In the genomic region with DNA sequence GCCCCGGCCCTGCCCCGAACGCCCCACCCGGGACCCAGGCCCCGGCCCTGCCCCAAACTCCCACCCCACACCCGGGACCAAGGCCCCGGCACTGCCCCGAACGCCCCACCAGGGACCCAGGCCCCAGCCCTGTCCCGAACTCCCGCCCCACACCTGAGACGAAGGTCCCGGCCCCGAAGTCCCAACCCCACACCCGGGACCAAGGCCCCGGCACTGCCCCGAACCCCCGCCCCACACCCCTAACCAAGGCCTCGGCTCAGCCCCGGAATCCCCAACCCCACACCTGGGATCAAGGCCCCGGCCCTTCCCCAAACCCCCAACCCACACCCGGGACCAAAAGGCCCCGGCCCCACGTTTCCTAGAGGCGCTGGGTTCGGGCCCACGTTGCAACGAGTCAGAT, we compare ENCODE assay signal across 8 cellular contexts. TPM values are rescaled to one million over a fixed set of nuclear protein-coding genes. Genes with fewer than 3 reads are reported as not detected.
DNase-seq lines count a peak whose midpoint lies in the region; ATAC-seq, FAIRE-seq and TF ChIP-seq lines count a peak whose summit lies in the region.

No MANE protein-coding gene starts in this region.

- H3K4me1 Mint-ChIP-seq in activated CD4-positive, alpha-beta T cell treated with anti-CD3 and anti-CD28 coated beads for 36 hours = peaks cover 28% of the 10 kb centered on the region
- peaks cover 11% of the 10 kb centered on the region for H3K4me1 Mint-ChIP-seq in activated T-helper 17 cell treated with anti-CD3 and anti-CD28 coated beads, Interleukin-2, amount 50 U/mL, for 72 hours

- H3K9me3 Mint-ChIP-seq in activated CD4-positive, alpha-beta T cell treated with anti-CD3 and anti-CD28 coated beads for 36 hours (ENCODE audit: low read depth) = no peaks in the 10 kb centered on the region
- no peaks in the 10 kb centered on the region for H3K9me3 Mint-ChIP-seq in activated T-helper 17 cell treated with anti-CD3 and anti-CD28 coated beads, Interleukin-2, amount 50 U/mL, for 72 hours

- no peak for FAIRE-seq in HepG2 (lab: Jason Lieb, UNC)

- TF ChIP-seq CTCF in HepG2 (CRISPR knock-in tag; IDR thresholded peaks at IDR 0.05) = no peak

- H3K4me3 Mint-ChIP-seq in activated CD4-positive, alpha-beta T cell treated with anti-CD3 and anti-CD28 coated beads for 36 hours = peak overlapping the region; percentile 57
- H3K4me3 Mint-ChIP-seq in activated T-helper 17 cell treated with anti-CD3 and anti-CD28 coated beads, Interleukin-2, amount 50 U/mL, for 72 hours = peak overlapping the region; percentile 73

- H3K4me3 ChIP-seq in HepG2 (replicated peaks in 1 of 3; ENCODE audit: insufficient read depth in 1 of 3, low read depth in 2 of 3, low read length in 3 of 3) (peak overlapping the region; percentile 28 to 88 (median 34); a peak in 4 of 6 replicates), thymus (ENCODE audit: low read length) (peak overlapping the region; percentile 95)

- peaks cover 15% of the 10 kb centered on the region for H3K36me3 Mint-ChIP-seq in activated CD4-positive, alpha-beta T cell treated with anti-CD3 and anti-CD28 coated beads for 36 hours (ENCODE audit: low read depth)
- H3K36me3 Mint-ChIP-seq in activated T-helper 17 cell treated with anti-CD3 and anti-CD28 coated beads, Interleukin-2, amount 50 U/mL, for 72 hours (ENCODE audit: low read depth) = peaks cover 25% of the 10 kb centered on the region

- no peak for TF ChIP-seq EP300 in HepG2 (IDR thresholded peaks at IDR 0.05; ENCODE audit: low read depth in 2 of 2, low read length in 2 of 2)
- TF ChIP-seq EP300 in HepG2 (CRISPR knock-in tag; IDR thresholded peaks at IDR 0.05; ENCODE audit: borderline replicate concordance) = no peak

- no peaks in the 10 kb centered on the region for H3K9me3 ChIP-seq in HepG2 (ENCODE audit: low read length)
- H3K9me3 ChIP-seq in thymus (ENCODE audit: control insufficient read depth) = no peaks in the 10 kb centered on the region

- peaks cover 30% of the 10 kb centered on the region for H4K20me1 ChIP-seq in HepG2 (ENCODE audit: insufficient read depth, low read length)

- H3K27ac ChIP-seq in HepG2 (ENCODE audit: extremely low read length, insufficient read depth, low read length) = no peak overlapping the region
- no peak overlapping the region for H3K27ac ChIP-seq in thymus (ENCODE audit: low read depth)

- TF ChIP-seq RAD21 in HepG2 (CRISPR knock-in tag; IDR thresholded peaks at IDR 0.05) = no peak

- DNase-seq in activated CD4-positive, alpha-beta T cell treated with anti-CD3 and anti-CD28 coated beads for 36 hours = no peak
- no peak for DNase-seq in activated CD4-positive, alpha-beta T cell treated with anti-CD3 and anti-CD28 coated beads for 48 hours
- DNase-seq in HepG2 (ENCODE audit: low spot score) (no peak), SIG-M5 treated with dmso at 0.1 percent for 504 hours (lab: John Stamatoyannopoulos, UW; ENCODE audit: unreplicated experiment) (no peak)
- no peak for DNase-seq in stimulated activated CD4-positive, alpha-beta T cell treated with anti-CD3 and anti-CD28 coated beads, Interleukin-1b, Interleukin-23, amount 100 ng/mL, for 48 hours

- H3K27ac Mint-ChIP-seq in activated CD4-positive, alpha-beta T cell treated with anti-CD3 and anti-CD28 coated beads for 36 hours = peak overlapping the region; percentile 85
- H3K27ac Mint-ChIP-seq in activated T-helper 17 cell treated with anti-CD3 and anti-CD28 coated beads, Interleukin-2, amount 50 U/mL, for 72 hours = peak overlapping the region; percentile 92

- no peak overlapping the region for H2AFZ ChIP-seq in HepG2 (ENCODE audit: low read length)

- in situ Hi-C loops in HepG2 (cut with HindIII; ENCODE audit: extremely low pct_ligation_motif_present, low pct_unique_long_range_greater_than_20kb) = loop anchor here (10.0 kb wide), 1 partner anchor 52 kb away; a partner anchor contains a TSS

- no peak for ATAC-seq in activated CD4-positive, alpha-beta T cell treated with anti-CD3 and anti-CD28 coated beads for 36 hours
- no peak for ATAC-seq in activated T-helper 17 cell treated with anti-CD3 and anti-CD28 coated beads, Interleukin-2, amount 50 U/mL, for 72 hours (replicated peaks)
- no peak for ATAC-seq in HepG2
- no peak for ATAC-seq in GM21526 (IDR thresholded peaks at IDR 0.05; ENCODE audit: low FRiP score, unreplicated experiment)

- WGBS in HepG2 (ENCODE audit: low lambda C conversion rate) = 66% methylated on average over 10 of the region's 28 CpGs
- WGBS in thymus = 93% methylated on average over 28 of the region's 28 CpGs

- H3K4me1 ChIP-seq in HepG2 (ENCODE audit: insufficient read depth, low read length) (peaks cover 62% of the 10 kb centered on the region), thymus (ENCODE audit: control insufficient read depth, insufficient read depth, low read length) (peaks cover 3% of the 10 kb centered on the region)

- no peaks in the 10 kb centered on the region for H3K27me3 Mint-ChIP-seq in activated CD4-positive, alpha-beta T cell treated with anti-CD3 and anti-CD28 coated beads for 36 hours
- H3K27me3 Mint-ChIP-seq in activated T-helper 17 cell treated with anti-CD3 and anti-CD28 coated beads, Interleukin-2, amount 50 U/mL, for 72 hours = no peaks in the 10 kb centered on the region

- CTCF ChIA-PET in activated CD4-positive, alpha-beta T cell treated with anti-CD3 and anti-CD28 coated beads for 36 hours (lab: Charles Lee) = interaction anchor here (0.8 kb wide), 1 partner anchor 10 kb away, joined by 3 read pairs; no protein-coding TSS in a partner anchor
- CTCF ChIA-PET in HepG2 (lab: Yijun Ruan, JAX; ENCODE audit: low intra/inter-chr PET ratio, low total read pairs) = no interaction called here

- POLR2A ChIA-PET in activated CD4-positive, alpha-beta T cell treated with anti-CD3 and anti-CD28 coated beads for 36 hours (lab: Charles Lee) = interaction anchor here (0.9 kb wide), 1 partner anchor 54 kb away, joined by 3 read pairs; no protein-coding TSS in a partner anchor
- POLR2A ChIA-PET in HepG2 (lab: Yijun Ruan, JAX) = interaction anchor here (1.3 to 2.1 kb wide), 4 partner anchors 30 to 117 kb away, joined by 4 to 7 read pairs (median 5); no protein-coding TSS in a partner anchor

- no peak for TF ChIP-seq POLR2A in HepG2 (IDR thresholded peaks at IDR 0.05; ENCODE audit: insufficient read depth in 1 of 2, low read depth in 2 of 2, low read length in 2 of 2)

- H3K79me2 ChIP-seq in HepG2 (ENCODE audit: insufficient read depth, low read length) = peaks cover 32% of the 10 kb centered on the region

- intact Hi-C loops in activated CD4-positive, alpha-beta T cell treated with anti-CD3 and anti-CD28 coated beads for 36 hours (cut with DNase I, micrococcal nuclease) = no loop called here
- intact Hi-C loops in HepG2 (cut with micrococcal nuclease; ENCODE audit: unreplicated experiment) = no loop called here

- BruUV-seq in HepG2 (replicated peaks; lab: Mats Ljungman, UMichigan) = no TSS peak

- H3K36me3 ChIP-seq in HepG2 (replicated peaks in 1 of 2; ENCODE audit: control insufficient read depth in 1 of 2, insufficient read depth in 2 of 2, low read length in 2 of 2) (peaks cover 2 to 5% of the 10 kb centered on the region in 2 experiments; a peak in 2 of 5 replicates), thymus (ENCODE audit: control insufficient read depth, insufficient read depth) (no peaks in the 10 kb centered on the region)

- H3K27me3 ChIP-seq in HepG2 (ENCODE audit: control insufficient read depth in 1 of 2, insufficient read depth in 2 of 2, low read length in 2 of 2) = peaks cover 0 to 3% of the 10 kb centered on the region in 2 experiments; a peak in 1 of 5 replicates
- H3K27me3 ChIP-seq in thymus (ENCODE audit: control insufficient read depth, insufficient read depth) = no peaks in the 10 kb centered on the region

- peak overlapping the region; percentile 82 for H3K4me2 ChIP-seq in HepG2 (ENCODE audit: low read depth, low read length)

- H3K9ac ChIP-seq in HepG2 (ENCODE audit: insufficient read depth, low read depth, low read length) = peak overlapping the region; percentile 88; the same call in 1 of the 2 replicates

RNA-seq across cellular contexts. Expression of a gene that starts 1.1 kb away (rescaled TPM):
- total RNA-seq in activated CD4-positive, alpha-beta T cell treated with anti-CD3 and anti-CD28 coated beads for 36 hours = 10 to 100 TPM; 88.2 to 97.5 TPM
- 100 to 1,000 TPM in 1 of 2 donors, 10 to 100 TPM in 1; 85.5 to 119 TPM for total RNA-seq in activated T-helper 17 cell treated with anti-CD3 and anti-CD28 coated beads, Interleukin-2, amount 50 U/mL, for 72 hours
- 19.5 and 23.6 TPM in 2 replicates for total RNA-seq in HepG2 (2016; rRNA removed; fragmentation: Illumina TruSeq; extraction: Trizol)
- total RNA-seq in HepG2 (2016; cell fraction: cytosol; rRNA removed; fragmentation: Illumina TruSeq; extraction: Trizol; ENCODE audit: low read depth) = 14.7 and 23.0 TPM in 2 replicates
- total RNA-seq in HepG2 (2016; cell fraction: insoluble cytoplasmic fraction; rRNA removed; fragmentation: Illumina TruSeq; extraction: Trizol) = 19.2 and 20.0 TPM in 2 replicates
- total RNA-seq in HepG2 (2016; cell fraction: membrane; rRNA removed; fragmentation: Illumina TruSeq; extraction: Trizol) = 15.0 and 15.8 TPM in 2 replicates
- 26.7 and 30.9 TPM in 2 replicates for total RNA-seq in HepG2 (2016; cell fraction: nucleus; rRNA removed; fragmentation: Illumina TruSeq; extraction: Trizol)
- 29.4 and 30.2 TPM in 2 replicates for polyA plus RNA-seq in HepG2 (2011; rRNA removed)
- polyA plus RNA-seq in HepG2 (2011; cell fraction: cytosol; rRNA removed) = 17.2 and 19.1 TPM in 2 replicates
- 47.0 and 50.9 TPM in 2 replicates for polyA plus RNA-seq in HepG2 (2011; cell fraction: nucleus; rRNA removed)
- polyA plus RNA-seq in HepG2 (2012) = 21.6 and 23.2 TPM in 2 replicates
- polyA plus RNA-seq in HepG2 (2016; cell fraction: cytosol; fragmentation: Illumina TruSeq; extraction: Trizol; ENCODE audit: low read depth) = 0.96 and 1.0 TPM in 2 replicates
- polyA plus RNA-seq in HepG2 (2016; cell fraction: insoluble cytoplasmic fraction; fragmentation: Illumina TruSeq; extraction: Trizol; ENCODE audit: low read depth) = 20.6 and 24.1 TPM in 2 replicates
- 4.4 and 4.9 TPM in 2 replicates for polyA plus RNA-seq in HepG2 (2016; cell fraction: membrane; fragmentation: Illumina TruSeq; extraction: Trizol; ENCODE audit: low read depth)
- polyA plus RNA-seq in HepG2 (2016; cell fraction: nucleus; fragmentation: Illumina TruSeq; extraction: Trizol; ENCODE audit: insufficient read depth, low read depth) = 31.6 and 31.8 TPM in 2 replicates
- 61.5 and 94.1 TPM in 2 replicates for polyA minus RNA-seq in HepG2 (2011; rRNA and poly(A)+ RNA removed; ENCODE audit: low replicate concordance)
- polyA minus RNA-seq in HepG2 (2011; cell fraction: cytosol; rRNA and poly(A)+ RNA removed) = 27.4 and 36.0 TPM in 2 replicates
- polyA minus RNA-seq in HepG2 (2011; cell fraction: nucleus; rRNA and poly(A)+ RNA removed) = 92.4 and 94.1 TPM in 2 replicates
- polyA plus RNA-seq in thymus = 22.0 TPM

RNA-seq across cellular contexts. Expression of a gene that starts 55.6 kb away (rescaled TPM):
- 100 to 1,000 TPM; 109 to 116 TPM for total RNA-seq in activated CD4-positive, alpha-beta T cell treated with anti-CD3 and anti-CD28 coated beads for 36 hours
- 100 to 1,000 TPM in 1 of 2 donors, 10 to 100 TPM in 1; 68.6 to 101 TPM for total RNA-seq in activated T-helper 17 cell treated with anti-CD3 and anti-CD28 coated beads, Interleukin-2, amount 50 U/mL, for 72 hours
- total RNA-seq in HepG2 (2016; rRNA removed; fragmentation: Illumina TruSeq; extraction: Trizol) = 85.5 and 101 TPM in 2 replicates
- 9.2 and 10.8 TPM in 2 replicates for total RNA-seq in HepG2 (2016; cell fraction: cytosol; rRNA removed; fragmentation: Illumina TruSeq; extraction: Trizol; ENCODE audit: low read depth)
- 73.1 and 98.3 TPM in 2 replicates for total RNA-seq in HepG2 (2016; cell fraction: insoluble cytoplasmic fraction; rRNA removed; fragmentation: Illumina TruSeq; extraction: Trizol)
- total RNA-seq in HepG2 (2016; cell fraction: membrane; rRNA removed; fragmentation: Illumina TruSeq; extraction: Trizol) = 17.2 and 23.2 TPM in 2 replicates
- total RNA-seq in HepG2 (2016; cell fraction: nucleus; rRNA removed; fragmentation: Illumina TruSeq; extraction: Trizol) = 61.0 and 70.2 TPM in 2 replicates
- polyA plus RNA-seq in HepG2 (2011; rRNA removed) = 20.1 and 24.1 TPM in 2 replicates
- 9.2 and 11.6 TPM in 2 replicates for polyA plus RNA-seq in HepG2 (2011; cell fraction: cytosol; rRNA removed)
- polyA plus RNA-seq in HepG2 (2011; cell fraction: nucleus; rRNA removed) = 31.1 and 31.6 TPM in 2 replicates
- 37.7 and 40.3 TPM in 2 replicates for polyA plus RNA-seq in HepG2 (2012)
- polyA plus RNA-seq in HepG2 (2016; cell fraction: cytosol; fragmentation: Illumina TruSeq; extraction: Trizol; ENCODE audit: low read depth) = 3.6 and 4.3 TPM in 2 replicates
- polyA plus RNA-seq in HepG2 (2016; cell fraction: insoluble cytoplasmic fraction; fragmentation: Illumina TruSeq; extraction: Trizol; ENCODE audit: low read depth) = 116 and 119 TPM in 2 replicates
- polyA plus RNA-seq in HepG2 (2016; cell fraction: membrane; fragmentation: Illumina TruSeq; extraction: Trizol; ENCODE audit: low read depth) = 8.8 and 12.3 TPM in 2 replicates
- polyA plus RNA-seq in HepG2 (2016; cell fraction: nucleus; fragmentation: Illumina TruSeq; extraction: Trizol; ENCODE audit: insufficient read depth, low read depth) = 109 and 116 TPM in 2 replicates
- 35.4 and 59.3 TPM in 2 replicates for polyA minus RNA-seq in HepG2 (2011; rRNA and poly(A)+ RNA removed; ENCODE audit: low replicate concordance)
- polyA minus RNA-seq in HepG2 (2011; cell fraction: cytosol; rRNA and poly(A)+ RNA removed) = 14.2 and 15.8 TPM in 2 replicates
- polyA minus RNA-seq in HepG2 (2011; cell fraction: nucleus; rRNA and poly(A)+ RNA removed) = 62.8 and 65.3 TPM in 2 replicates
- 32.0 TPM for polyA plus RNA-seq in thymus
